1 cellular context compared by ENCODE assay signal in the genomic region with DNA sequence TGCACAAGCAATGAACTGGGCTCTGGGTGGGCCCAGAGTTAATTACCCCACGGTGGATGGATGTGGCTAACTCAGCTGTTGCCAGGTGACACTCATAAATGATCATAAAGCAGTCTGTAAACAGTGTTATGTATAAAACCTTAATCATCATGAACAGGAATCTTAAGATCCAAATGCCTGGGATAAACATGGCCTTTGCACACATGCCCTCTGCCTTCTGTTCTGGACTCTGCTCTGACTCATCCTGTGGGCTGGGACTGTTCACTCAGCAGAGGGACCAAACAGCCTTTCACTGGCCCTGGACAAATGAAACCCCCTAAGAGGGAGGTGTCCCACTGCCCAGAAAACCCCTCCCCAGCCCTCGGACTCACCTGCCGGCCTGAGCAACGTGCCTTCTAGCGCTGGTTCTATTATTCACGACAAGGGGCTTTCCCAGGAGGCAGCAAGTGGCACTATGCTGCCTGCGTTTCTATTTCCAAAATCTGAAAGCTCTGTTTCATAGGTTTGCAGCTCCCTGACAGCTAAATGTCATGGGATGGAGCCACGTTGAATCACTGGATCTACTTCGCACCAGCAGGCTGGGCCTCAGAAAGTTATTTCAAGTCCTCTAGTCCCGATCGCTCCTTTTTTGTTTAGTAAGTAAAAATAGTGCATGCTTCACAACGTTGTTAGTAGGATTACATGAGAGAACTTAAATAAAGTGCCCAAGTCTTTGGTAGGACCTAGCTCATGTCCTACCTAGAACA.
TF ChIP-seq lines count a peak whose summit lies in the region.

No MANE protein-coding gene starts in this region.

TF ChIP-seq in IMR-90, 13 proteins besides CTCF, POLR2A, EP300 and RAD21 (continued from another document):
- TF ChIP-seq FOS (IDR thresholded peaks at IDR 0.05; ENCODE audit: low read depth, low read length), result peak; percentile 68
TF ChIP-seq in IMR-90: peak in this region for 5.
